ENCODE assay signal across 18 cellular contexts in the genomic region with DNA sequence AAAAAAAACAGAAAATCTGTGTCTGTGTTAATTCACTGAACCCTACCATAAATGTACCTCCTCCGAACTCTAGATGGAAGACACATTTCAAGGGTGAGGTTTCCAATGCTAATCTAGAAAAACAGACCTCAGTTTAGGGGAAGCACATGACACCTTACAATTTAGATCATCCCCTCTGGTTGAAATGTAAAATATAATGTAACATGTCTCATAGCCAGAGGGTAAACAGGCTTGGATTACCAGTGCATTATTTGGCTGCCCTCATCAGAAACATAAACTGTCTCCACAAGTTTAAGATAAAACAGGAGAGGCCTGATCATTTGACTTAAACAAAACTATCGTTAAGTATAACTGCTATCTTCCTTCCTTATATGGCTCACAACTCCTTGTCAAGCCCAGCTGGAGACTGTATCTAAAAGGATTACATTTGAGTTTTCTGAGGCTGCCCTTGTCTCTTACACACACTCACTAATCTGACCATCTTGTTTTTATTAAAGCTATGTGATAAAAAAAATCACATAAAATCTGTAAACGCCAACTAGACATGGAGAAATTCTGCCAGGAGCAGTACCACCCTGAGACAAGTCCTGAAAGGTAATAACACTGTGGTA.
DNase-seq lines count a peak whose midpoint lies in the region; ATAC-seq and TF ChIP-seq lines count a peak whose summit lies in the region.
"Had no signal": no experiment of that assay in that cellular context is flagged by ENCODE, and none has a peak within 500 bp of the region (broad histone marks: within the 10 kb centered on the region; RNA-seq: fewer than 3 reads in every experiment).

No MANE protein-coding gene starts in this region.

- no peak for ATAC-seq in GM19397 (IDR thresholded peaks at IDR 0.05; ENCODE audit: unreplicated experiment)
- ATAC-seq: activated T-helper 17 cell treated with anti-CD3 and anti-CD28 coated beads, Interleukin-2, amount 50 U/mL, for 72 hours; heart left ventricle; stimulated activated naive CD8-positive, alpha-beta T cell treated with anti-CD3 and anti-CD28 coated beads, Interleukin-15, Interleukin-2, amounts not matched to agents 100 U/mL and 50 U/mL, for 24 hours; WTC11 had no signal

- H3K4me1 ChIP-seq in A673 (ENCODE audit: insufficient read depth, low read length, poor library complexity, severe bottlenecking) (peaks cover 53% of the 10 kb centered on the region), HEK293 (ENCODE audit: control insufficient read depth, insufficient read depth, low read length) (peaks cover 16% of the 10 kb centered on the region)

- H3K4me3 ChIP-seq in A673 (ENCODE audit: low read depth, low read length, poor library complexity, severe bottlenecking) (no peak overlapping the region), HEK293 (ENCODE audit: low read depth, low read length) (no peak overlapping the region)
- H3K4me3 ChIP-seq: heart left ventricle had no signal

- H3K4me1 Mint-ChIP-seq in chondrocyte (ENCODE audit: low read depth) (peaks cover 72% of the 10 kb centered on the region), mesothelial cell of epicardium (peaks cover 55% of the 10 kb centered on the region)
- H3K4me1 Mint-ChIP-seq: activated T-helper 17 cell treated with anti-CD3 and anti-CD28 coated beads, Interleukin-2, amount 50 U/mL, for 72 hours had no signal

- H3K36me3 Mint-ChIP-seq in chondrocyte (ENCODE audit: low read depth) (no peaks in the 10 kb centered on the region), mesothelial cell of epicardium (peaks cover 2% of the 10 kb centered on the region)
- H3K36me3 Mint-ChIP-seq: WTC11 had no signal

- intact Hi-C loops in A673 (cut with micrococcal nuclease; ENCODE audit: unreplicated experiment), result loop anchor here (10.0 kb wide), 1 partner anchor 204 kb away; no protein-coding TSS in a partner anchor

- no peaks in the 10 kb centered on the region for H3K9me3 ChIP-seq in A673 (ENCODE audit: low read depth, low read length, poor library complexity, severe bottlenecking)
- no peaks in the 10 kb centered on the region for H3K9me3 ChIP-seq in HEK293 (ENCODE audit: control insufficient read depth, insufficient read depth, low read depth, low read length)
- H3K9me3 ChIP-seq: heart left ventricle had no signal

- H3K4me3 Mint-ChIP-seq in chondrocyte (ENCODE audit: unreplicated experiment) (no peak overlapping the region), mesothelial cell of epicardium (no peak overlapping the region)
- H3K4me3 Mint-ChIP-seq: activated T-helper 17 cell treated with anti-CD3 and anti-CD28 coated beads, Interleukin-2, amount 50 U/mL, for 72 hours; WTC11 had no signal

- H3K9me3 Mint-ChIP-seq in chondrocyte (ENCODE audit: low read depth), result no peaks in the 10 kb centered on the region
- H3K9me3 Mint-ChIP-seq in mesothelial cell of epicardium, result peaks cover 6% of the 10 kb centered on the region
- H3K9me3 Mint-ChIP-seq: WTC11 had no signal

- no TSS peak for BruUV-seq in A673 (replicated peaks; lab: Mats Ljungman, UMichigan)

- peak; percentile 93 for DNase-seq in A673 (ENCODE audit: low spot score)
- no peak for DNase-seq in chondrocyte (ENCODE audit: low spot score)
- DNase-seq in mesothelial cell of epicardium (ENCODE audit: low spot score in 2 of 2, unreplicated experiment in 2 of 2), result no peak
- DNase-seq in NCI-H1436 treated with DMSO at 0.1 percent for 48 hours (lab: John Stamatoyannopoulos, UW), result no peak
- no peak for DNase-seq in islet precursor cell
- DNase-seq in NAMALWA (ENCODE audit: low spot score), result no peak
- DNase-seq: amniotic stem cell; COR-L47; GDM1; heart left ventricle; KG1; NCI-H1417 treated with DMSO at 0.1 percent for 48 hours; stimulated activated naive CD8-positive, alpha-beta T cell treated with anti-CD3 and anti-CD28 coated beads, Interleukin-15, Interleukin-2, amounts not matched to agents 100 U/mL and 50 U/mL, for 24 hours had no signal

- no peaks in the 10 kb centered on the region for H3K27me3 ChIP-seq in A673 (replicated peaks; ENCODE audit: insufficient read depth, low read depth, low read length, poor library complexity)
- H3K27me3 ChIP-seq: heart left ventricle had no signal

- H3K27me3 Mint-ChIP-seq in chondrocyte (ENCODE audit: low read depth), result no peaks in the 10 kb centered on the region
- H3K27me3 Mint-ChIP-seq in mesothelial cell of epicardium (ENCODE audit: low read depth), result no peaks in the 10 kb centered on the region
- H3K27me3 Mint-ChIP-seq: activated T-helper 17 cell treated with anti-CD3 and anti-CD28 coated beads, Interleukin-2, amount 50 U/mL, for 72 hours had no signal

- POLR2A ChIA-PET in A673 (lab: Charles Lee; ENCODE audit: low non-redundant PET) (no interaction called here), HEK293 (lab: Yijun Ruan, JAX) (no interaction called here)

- no peaks in the 10 kb centered on the region for H3K36me3 ChIP-seq in A673 (ENCODE audit: insufficient read depth, low read length, poor library complexity, severe bottlenecking)
- H3K36me3 ChIP-seq in HEK293 (ENCODE audit: control insufficient read depth in 2 of 2, insufficient read depth in 1 of 2, low read length in 2 of 2), result no peaks in the 10 kb centered on the region
- H3K36me3 ChIP-seq: heart left ventricle had no signal

- no peak for TF ChIP-seq CTCF in A673 (conservative IDR thresholded peaks at IDR 0.05; ENCODE audit: low read depth, low read length)
- TF ChIP-seq CTCF in HEK293 (tag by site-specific recombination; IDR thresholded peaks at IDR 0.05), result no peak
- no peak for TF ChIP-seq CTCF in chondrocyte (IDR thresholded peaks at IDR 0.05)
- TF ChIP-seq CTCF in mesothelial cell of epicardium (IDR thresholded peaks at IDR 0.05; ENCODE audit: unreplicated experiment), result no peak

- CTCF ChIA-PET in A673 (lab: Charles Lee) (no interaction called here), HEK293 (lab: Yijun Ruan, JAX) (interaction anchor here (0.8 to 1.0 kb wide), 3 partner anchors 104 to 156 kb away, joined by 3 to 6 read pairs (median 5); partner anchors contain the start of gene LURAP1L)

- H3K27ac Mint-ChIP-seq in chondrocyte (ENCODE audit: unreplicated experiment) (peak overlapping the region; percentile 65), mesothelial cell of epicardium (peak overlapping the region; percentile 94)
- H3K27ac Mint-ChIP-seq: activated T-helper 17 cell treated with anti-CD3 and anti-CD28 coated beads, Interleukin-2, amount 50 U/mL, for 72 hours; WTC11 had no signal

- peak overlapping the region; percentile 77 for H3K27ac ChIP-seq in A673 (ENCODE audit: low read depth, low read length, poor library complexity, severe bottlenecking)
- H3K27ac ChIP-seq in HEK293 (ENCODE audit: extremely low read depth, low read depth, low read length), result peak overlapping the region; percentile 53
- H3K27ac ChIP-seq: epithelial cell of prostate had no signal

TF ChIP-seq in HEK293, 187 proteins besides CTCF, POLR2A, EP300 and RAD21:
- TF ChIP-seq MZF1 (tag by site-specific recombination; IDR thresholded peaks at IDR 0.05; ENCODE audit: borderline replicate concordance) (peak; percentile 94; the same call in 1 of the 2 replicates), ZNF629 (tag by site-specific recombination; IDR thresholded peaks at IDR 0.05) (peak; percentile 30; the same call in 1 of the 2 replicates), WT1 (tag by site-specific recombination; IDR thresholded peaks at IDR 0.05) (peak; percentile 82), ZXDB (tag by site-specific recombination; IDR thresholded peaks at IDR 0.05) (peak; percentile 73), OVOL3 (tag by site-specific recombination; IDR thresholded peaks at IDR 0.05) (peak; percentile 87; the same call in 1 of the 2 replicates), ZNF544 (tag by site-specific recombination; IDR thresholded peaks at IDR 0.05) (no peak), TCF7L2 (IDR thresholded peaks at IDR 0.05; ENCODE audit: borderline replicate concordance, low read depth, low read length) (peak; percentile 53; the same call in 1 of the 2 replicates), ZNF324 (tag by site-specific recombination; IDR thresholded peaks at IDR 0.05) (no peak), ZNF366 (tag by site-specific recombination; conservative IDR thresholded peaks at IDR 0.05) (0 out of 2 replicates have a peak, but pooled peaks have one; percentile 15), ZNF654 (tag by site-specific recombination; IDR thresholded peaks at IDR 0.05; ENCODE audit: low read depth) (0 out of 2 replicates have a peak, but pooled peaks have one; percentile 3), REPIN1 (tag by site-specific recombination; IDR thresholded peaks at IDR 0.05; ENCODE audit: low read depth) (no peak), FEZF1 (tag by site-specific recombination; IDR thresholded peaks at IDR 0.05) (peak; percentile 63), ZNF843 (tag by site-specific recombination; IDR thresholded peaks at IDR 0.05) (peak; percentile 81), SP7 (tag by site-specific recombination; IDR thresholded peaks at IDR 0.05) (no peak), OSR2 (tag by site-specific recombination; IDR thresholded peaks at IDR 0.05) (peak; percentile 66; the same call in 1 of the 2 replicates), TRIM28 (IDR thresholded peaks at IDR 0.05; ENCODE audit: borderline replicate concordance, low read length) (peak; percentile 21; the same call in 1 of the 2 replicates)
- TF ChIP-seq, protein P1, sequence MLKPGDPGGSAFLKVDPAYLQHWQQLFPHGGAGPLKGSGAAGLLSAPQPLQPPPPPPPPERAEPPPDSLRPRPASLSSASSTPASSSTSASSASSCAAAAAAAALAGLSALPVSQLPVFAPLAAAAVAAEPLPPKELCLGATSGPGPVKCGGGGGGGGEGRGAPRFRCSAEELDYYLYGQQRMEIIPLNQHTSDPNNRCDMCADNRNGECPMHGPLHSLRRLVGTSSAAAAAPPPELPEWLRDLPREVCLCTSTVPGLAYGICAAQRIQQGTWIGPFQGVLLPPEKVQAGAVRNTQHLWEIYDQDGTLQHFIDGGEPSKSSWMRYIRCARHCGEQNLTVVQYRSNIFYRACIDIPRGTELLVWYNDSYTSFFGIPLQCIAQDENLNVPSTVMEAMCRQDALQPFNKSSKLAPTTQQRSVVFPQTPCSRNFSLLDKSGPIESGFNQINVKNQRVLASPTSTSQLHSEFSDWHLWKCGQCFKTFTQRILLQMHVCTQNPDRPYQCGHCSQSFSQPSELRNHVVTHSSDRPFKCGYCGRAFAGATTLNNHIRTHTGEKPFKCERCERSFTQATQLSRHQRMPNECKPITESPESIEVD (tag by site-specific recombination; IDR thresholded peaks at IDR 0.05), result peak; percentile 89
